ENCODE assay signal across 11 cellular contexts in genomic region chr4:59570850-59571476, GRCh38.
DNase-seq lines count a peak whose midpoint lies in the region; ATAC-seq, FAIRE-seq and TF ChIP-seq lines count a peak whose summit lies in the region.
"Had no signal": no experiment of that assay in that cellular context is flagged by ENCODE, and none has a peak within 500 bp of the region (broad histone marks: within the 10 kb centered on the region; RNA-seq: fewer than 3 reads in every experiment).

No MANE protein-coding gene starts in this region.

- H3K79me2 ChIP-seq in GM12878 (ENCODE audit: control insufficient read depth, insufficient read depth, low read length) = no peaks in the 10 kb centered on the region

- no peaks in the 10 kb centered on the region for H3K36me3 ChIP-seq in GM12878 (ENCODE audit: control insufficient read depth in 2 of 2, insufficient read depth in 2 of 2, low read length in 1 of 2)
- H3K36me3 ChIP-seq in gastrocnemius medialis = no peaks in the 10 kb centered on the region

- ATAC-seq in GM19328 (IDR thresholded peaks at IDR 0.05; ENCODE audit: unreplicated experiment) = peak; percentile 96
- peak; percentile 89 for ATAC-seq in GM21825 (IDR thresholded peaks at IDR 0.05; ENCODE audit: unreplicated experiment)
- peak; percentile 94 for ATAC-seq in HG03354 (IDR thresholded peaks at IDR 0.05; ENCODE audit: poor library complexity, severe bottlenecking, unreplicated experiment)
- ATAC-seq in GM12878 = peak; percentile 94
- ATAC-seq in gastrocnemius medialis = no peak
- ATAC-seq: HCT116 had no signal

- no peak overlapping the region for H2AFZ ChIP-seq in GM12878 (ENCODE audit: control insufficient read depth, low read depth, low read length)

- H3K9me3 ChIP-seq in GM12878 (replicated peaks; ENCODE audit: control insufficient read depth, insufficient read depth, low read length) = no peaks in the 10 kb centered on the region
- H3K9me3 ChIP-seq in gastrocnemius medialis = no peaks in the 10 kb centered on the region

- intact Hi-C loops in GM12878 (cut with micrococcal nuclease; ENCODE audit: unreplicated experiment) (no loop called here), gastrocnemius medialis (cut with DNase I; ENCODE audit: low total_unique reads) (no loop called here)

- peak; percentile 43 to 56; a peak in 1 of 4 replicates for TF ChIP-seq EP300 in GM12878 (IDR thresholded peaks at IDR 0.05; ENCODE audit: borderline replicate concordance in 1 of 2, control insufficient read depth in 1 of 2, low read depth in 2 of 2, low read length in 2 of 2)

- H3K4me2 ChIP-seq in GM12878 (ENCODE audit: control insufficient read depth, insufficient read depth) = no peak overlapping the region

- CTCF ChIA-PET in GM12878 (lab: Yijun Ruan, JAX) = no interaction called here

- no peak overlapping the region for H3K4me3 ChIP-seq in GM12878
- H3K4me3 ChIP-seq in gastrocnemius medialis = no peak overlapping the region

- no peak overlapping the region for H3K9ac ChIP-seq in GM12878 (ENCODE audit: control insufficient read depth, insufficient read depth, low read length)

- SMC1A ChIA-PET in GM12878 (lab: Charles Lee; ENCODE audit: uncharacterized antibody, unreplicated experiment) = no interaction called here

- in situ Hi-C loops in GM12878 (cut with MboI) (no loop called here), gastrocnemius medialis (cut with MboI; ENCODE audit: low sequenced_read_pairs in 4 of 4) (no loop called here)

- peak; percentile 18 for FAIRE-seq in GM12878 (lab: Jason Lieb, UNC)

- WGBS in GM12878 (ENCODE audit: insufficient coverage, insufficient replicate concordance, low lambda C conversion rate, missing lambda C conversion rate) = 0% methylated on average over 2 of the region's 2 CpGs

- no TSS peak for BruUV-seq in GM12878 (replicated peaks; lab: Mats Ljungman, UMichigan)

- TF ChIP-seq CTCF in GM12878 (IDR thresholded peaks at IDR 0.05 in 2 of 3, conservative IDR thresholded peaks at IDR 0.05 in 1 of 3; ENCODE audit: control insufficient read depth in 2 of 3, extremely low read depth in 1 of 3, insufficient read depth in 1 of 3, low read depth in 3 of 3, low read length in 3 of 3) (no peak), gastrocnemius medialis (IDR thresholded peaks at IDR 0.05 in 4 of 5, conservative IDR thresholded peaks at IDR 0.05 in 1 of 5) (no peak)

- POLR2A ChIA-PET in GM12878 (lab: Charles Lee) = no interaction called here

- no peaks in the 10 kb centered on the region for H3K27me3 ChIP-seq in GM12878 (replicated peaks in 1 of 2; ENCODE audit: control insufficient read depth in 2 of 2, insufficient read depth in 2 of 2, low read length in 1 of 2)
- no peaks in the 10 kb centered on the region for H3K27me3 ChIP-seq in gastrocnemius medialis

- no peaks in the 10 kb centered on the region for H4K20me1 ChIP-seq in GM12878 (ENCODE audit: control insufficient read depth, insufficient read depth)

- peaks cover 4% of the 10 kb centered on the region; the same call in 1 of the 2 replicates for H3K4me1 ChIP-seq in GM12878 (ENCODE audit: control insufficient read depth, insufficient read depth, low read length)
- H3K4me1 ChIP-seq in gastrocnemius medialis = no peaks in the 10 kb centered on the region

- TF ChIP-seq RAD21 in GM12878 (IDR thresholded peaks at IDR 0.05; ENCODE audit: insufficient read depth, low read depth, low read length) = no peak

- peak; percentile 40 for DNase-seq in GM12878 (ENCODE audit: low read depth, low spot score)
- no peak for DNase-seq in gastrocnemius medialis
- DNase-seq in mesenteric fat pad (ENCODE audit: low spot score) = no peak
- DNase-seq in A172 (ENCODE audit: low spot score) = no peak
- DNase-seq: IMR-90; mesendoderm; stimulated activated CD4-positive, alpha-beta T cell treated with anti-CD3 and anti-CD28 coated beads, Interleukin-2, amount 100 ng/mL, for 48 hours had no signal

- TF ChIP-seq POLR2A in GM12878 (IDR thresholded peaks at IDR 0.05; ENCODE audit: low read depth, low read length) (no peak), gastrocnemius medialis (IDR thresholded peaks at IDR 0.05) (no peak)

- RAD21 ChIA-PET in GM12878 (lab: Charles Lee; ENCODE audit: unreplicated experiment) = no interaction called here

- no peak overlapping the region for H3K27ac ChIP-seq in GM12878 (ENCODE audit: control insufficient read depth, insufficient read depth)
- H3K27ac ChIP-seq in gastrocnemius medialis = no peak overlapping the region

TF ChIP-seq in GM12878, 131 proteins besides CTCF, POLR2A, EP300 and RAD21:
- TF ChIP-seq IRF4 (IDR thresholded peaks at IDR 0.05; ENCODE audit: low read depth, low read length) (peak; percentile 46; the same call in 1 of the 2 replicates), ATF7 (IDR thresholded peaks at IDR 0.05; ENCODE audit: low read depth) (0 out of 2 replicates have a peak, but pooled peaks have one; percentile 18), DPF2 (IDR thresholded peaks at IDR 0.05) (peak; percentile 34; the same call in 1 of the 2 replicates), SRF (IDR thresholded peaks at IDR 0.05; ENCODE audit: low read depth in 2 of 2, low read length in 2 of 2) (no peak), MAX (IDR thresholded peaks at IDR 0.05; ENCODE audit: low read depth, low read length) (no peak), SPI1 (IDR thresholded peaks at IDR 0.05; ENCODE audit: borderline replicate concordance, insufficient read depth, low read depth, low read length) (peak; percentile 95), IKZF2 (IDR thresholded peaks at IDR 0.05) (peak; percentile 30 to 40; a peak in 1 of 4 replicates), ZNF217 (IDR thresholded peaks at IDR 0.05) (no peak), NR2F1 (conservative IDR thresholded peaks at IDR 0.05) (peak; percentile 69), TCF12 (IDR thresholded peaks at IDR 0.05; ENCODE audit: low read depth, low read length) (0 out of 2 replicates have a peak, but pooled peaks have one; percentile 10), MTA2 (IDR thresholded peaks at IDR 0.05; ENCODE audit: low read depth) (peak; percentile 22; the same call in 1 of the 2 replicates), HDAC2 (IDR thresholded peaks at IDR 0.05) (no peak), SMARCA5 (IDR thresholded peaks at IDR 0.05) (0 out of 2 replicates have a peak, but pooled peaks have one; percentile 38), RUNX3 (IDR thresholded peaks at IDR 0.05; ENCODE audit: low read length) (peak; percentile 21; the same call in 1 of the 2 replicates)

Comparison
In these comparisons a context has a peak if more than half of its experiments do, and no peak if none do; other contexts are left out.
1. ATAC-seq: peak in GM19328 (single experiment), GM21825 (single experiment), HG03354 (single experiment) and GM12878 (single experiment); none in gastrocnemius medialis (0 of 2).